ENCODE assay signal across 34 cellular contexts in the genomic region with DNA sequence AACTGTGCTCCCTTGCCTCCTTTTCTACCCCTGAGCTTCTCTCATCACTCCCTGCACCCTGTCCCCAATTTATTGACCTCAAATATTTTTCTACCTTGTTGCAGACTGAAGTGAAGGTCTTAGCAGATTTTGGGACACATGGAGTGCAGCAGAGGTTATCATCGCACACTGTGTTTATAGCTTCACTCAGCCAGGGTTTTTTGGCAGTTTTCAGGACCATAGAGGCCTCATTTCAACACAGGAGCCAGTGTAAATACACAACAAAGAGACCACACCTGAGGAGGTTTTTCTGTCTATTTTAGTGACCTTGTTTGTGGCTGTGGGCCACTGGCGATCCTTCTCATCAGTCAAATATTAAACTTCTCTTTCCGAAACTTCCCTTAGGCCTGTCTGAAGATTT.
"Had no signal": no experiment of that assay in that cellular context is flagged by ENCODE, and none has a peak within 500 bp of the region (broad histone marks: within the 10 kb centered on the region; RNA-seq: fewer than 3 reads in every experiment).

No MANE protein-coding gene starts in this region.

- H3K27me3 ChIP-seq: adrenal gland, ascending aorta, breast epithelium, cardiac muscle cell, colonic mucosa, esophagus squamous epithelium had no signal

- H3K27ac Mint-ChIP-seq: activated B cell treated with CpG ODN at 0.5 μM for 24 hours; activated CD8-positive, alpha-beta memory T cell treated with anti-CD3 and anti-CD28 coated beads, Interleukin-2, amount 10 ng/mL, durations not matched to agents 7 days and 5 days; activated CD8-positive, alpha-beta T cell treated with anti-CD3 and anti-CD28 coated beads, Interleukin-2, amount 10 ng/mL, durations not matched to agents 7 days and 5 days; activated naive CD4-positive, alpha-beta T cell treated with anti-CD3 and anti-CD28 coated beads for 36 hours; activated naive CD4-positive, alpha-beta T cell treated with anti-CD3 and anti-CD28 coated beads, Interleukin-2, amount 50 U/mL, for 24 hours; activated naive CD8-positive, alpha-beta T cell treated with anti-CD3 and anti-CD28 coated beads for 36 hours; activated naive CD8-positive, alpha-beta T cell treated with anti-CD3 and anti-CD28 coated beads, Interleukin-2, amount 50 U/mL, for 24 hours; activated T-helper 1 cell treated with anti-CD3 and anti-CD28 coated beads, Interleukin-12 subunit alpha, Interleukin-12 subunit beta, Interleukin-2, Interleukin-4 antibody, amounts not matched to agents 30 ng/mL and 10 ng/mL and 1 ng/mL, durations not matched to agents 14 hours and 24 hours and 36 hours; activated T-helper 2 cell treated with anti-CD3 and anti-CD28 coated beads, Interferon-gamma antibody, Interleukin-2, Interleukin-4, amounts not matched to agents 10 μg/mL and 5 μg/mL and 100 μg/mL, durations not matched to agents 14 hours and 24 hours and 36 hours; T-helper 17 cell; T-helper 2 cell treated with Interferon-gamma antibody and Interleukin-4, amounts not matched to agents 5 μg/mL and 100 μg/mL, for 36 hours had no signal

- H3K27ac ChIP-seq: adrenal gland, ascending aorta, breast epithelium, cardiac muscle cell, colonic mucosa, epithelial cell of prostate, esophagus squamous epithelium, WERI-Rb-1 had no signal

- ATAC-seq: activated CD4-positive, CD25-positive, alpha-beta regulatory T cell treated with anti-CD3 and anti-CD28 coated beads, Interleukin-2, amount 50 U/mL, for 24 hours; activated CD8-positive, alpha-beta memory T cell treated with anti-CD3 and anti-CD28 coated beads, Interleukin-2, amount 10 ng/mL, durations not matched to agents 7 days and 5 days; activated CD8-positive, alpha-beta T cell treated with anti-CD3 and anti-CD28 coated beads, Interleukin-2, amount 10 ng/mL, durations not matched to agents 7 days and 5 days; activated naive CD8-positive, alpha-beta T cell treated with anti-CD3 and anti-CD28 coated beads, Interleukin-2, amount 50 U/mL, for 24 hours; T-helper 17 cell had no signal

- H3K4me3 Mint-ChIP-seq: activated B cell treated with CpG ODN at 0.5 μM for 24 hours; activated CD8-positive, alpha-beta memory T cell treated with anti-CD3 and anti-CD28 coated beads, Interleukin-2, amount 10 ng/mL, durations not matched to agents 7 days and 5 days; activated CD8-positive, alpha-beta T cell treated with anti-CD3 and anti-CD28 coated beads, Interleukin-2, amount 10 ng/mL, durations not matched to agents 7 days and 5 days; activated naive CD4-positive, alpha-beta T cell treated with anti-CD3 and anti-CD28 coated beads for 36 hours; activated naive CD4-positive, alpha-beta T cell treated with anti-CD3 and anti-CD28 coated beads, Interleukin-2, amount 50 U/mL, for 24 hours; activated naive CD8-positive, alpha-beta T cell treated with anti-CD3 and anti-CD28 coated beads for 36 hours; activated naive CD8-positive, alpha-beta T cell treated with anti-CD3 and anti-CD28 coated beads, Interleukin-2, amount 50 U/mL, for 24 hours; activated T-helper 1 cell treated with anti-CD3 and anti-CD28 coated beads, Interleukin-12 subunit alpha, Interleukin-12 subunit beta, Interleukin-2, Interleukin-4 antibody, amounts not matched to agents 30 ng/mL and 10 ng/mL and 1 ng/mL, durations not matched to agents 14 hours and 24 hours and 36 hours; brain; T-helper 17 cell; T-helper 2 cell treated with Interferon-gamma antibody and Interleukin-4, amounts not matched to agents 5 μg/mL and 100 μg/mL, for 36 hours had no signal

- H3K27me3 Mint-ChIP-seq: activated naive CD4-positive, alpha-beta T cell treated with anti-CD3 and anti-CD28 coated beads, Interleukin-2, amount 50 U/mL, for 24 hours; activated naive CD8-positive, alpha-beta T cell treated with anti-CD3 and anti-CD28 coated beads for 36 hours; activated naive CD8-positive, alpha-beta T cell treated with anti-CD3 and anti-CD28 coated beads, Interleukin-2, amount 50 U/mL, for 24 hours had no signal

- H3K36me3 ChIP-seq: adrenal gland, ascending aorta, breast epithelium, cardiac muscle cell, colonic mucosa, esophagus squamous epithelium, WERI-Rb-1 had no signal

- H3K9me3 Mint-ChIP-seq: activated B cell treated with CpG ODN at 0.5 μM for 24 hours; activated naive CD4-positive, alpha-beta T cell treated with anti-CD3 and anti-CD28 coated beads for 36 hours; activated naive CD4-positive, alpha-beta T cell treated with anti-CD3 and anti-CD28 coated beads, Interleukin-2, amount 50 U/mL, for 24 hours; activated naive CD8-positive, alpha-beta T cell treated with anti-CD3 and anti-CD28 coated beads for 36 hours; activated naive CD8-positive, alpha-beta T cell treated with anti-CD3 and anti-CD28 coated beads, Interleukin-2, amount 50 U/mL, for 24 hours; activated T-helper 1 cell treated with anti-CD3 and anti-CD28 coated beads, Interleukin-12 subunit alpha, Interleukin-12 subunit beta, Interleukin-2, Interleukin-4 antibody, amounts not matched to agents 30 ng/mL and 10 ng/mL and 1 ng/mL, durations not matched to agents 14 hours and 24 hours and 36 hours; activated T-helper 2 cell treated with anti-CD3 and anti-CD28 coated beads, Interferon-gamma antibody, Interleukin-2, Interleukin-4, amounts not matched to agents 10 μg/mL and 5 μg/mL and 100 μg/mL, durations not matched to agents 14 hours and 24 hours and 36 hours; brain; T-helper 2 cell treated with Interferon-gamma antibody and Interleukin-4, amounts not matched to agents 5 μg/mL and 100 μg/mL, for 36 hours had no signal

- DNase-seq: activated B cell treated with CpG ODN at 0.5 μM for 24 hours; activated CD4-positive, alpha-beta T cell treated with anti-CD3 and anti-CD28 coated beads for 48 hours; activated CD4-positive, alpha-beta T cell treated with anti-CD3 and anti-CD28 coated beads, Interleukin-2, amount 50 U/mL, for 1 hour; activated CD4-positive, alpha-beta T cell treated with anti-CD3 and anti-CD28 coated beads, Interleukin-2, amount 50 U/mL, for 48 hours; activated CD8-positive, alpha-beta memory T cell treated with anti-CD3 and anti-CD28 coated beads, Interleukin-2, amount 10 ng/mL, durations not matched to agents 7 days and 5 days; activated CD8-positive, alpha-beta memory T cell treated with anti-CD3 and anti-CD28 coated beads, Interleukin-2, amount 50 U/mL, for 4 hours; activated CD8-positive, alpha-beta T cell treated with anti-CD3 and anti-CD28 coated beads, Interleukin-2, amount 10 ng/mL, durations not matched to agents 7 days and 5 days; activated effector memory CD4-positive, alpha-beta T cell treated with anti-CD3 and anti-CD28 coated beads, Interleukin-2, amount 50 U/mL, for 16 hours; activated naive CD4-positive, alpha-beta T cell treated with anti-CD3 and anti-CD28 coated beads for 36 hours; activated naive CD8-positive, alpha-beta T cell treated with anti-CD3 and anti-CD28 coated beads for 36 hours; activated naive CD8-positive, alpha-beta T cell treated with anti-CD3 and anti-CD28 coated beads, Interleukin-2, amount 50 U/mL, for 24 hours; activated T-cell treated with anti-CD3 and anti-CD28 coated beads, Interleukin-2, amount 50 U/mL, for 1 hour; activated T-cell treated with anti-CD3 and anti-CD28 coated beads, Interleukin-2, amount 50 U/mL, for 48 hours; adrenal gland; central memory CD4-positive, alpha-beta T cell; cerebellar nuclear complex; colonic mucosa; effector CD8-positive, alpha-beta T cell; esophagus squamous epithelium; foreskin melanocyte; head of caudate nucleus; T-helper 17 cell; T1000; WERI-Rb-1 had no signal

- H3K4me1 Mint-ChIP-seq: activated B cell treated with CpG ODN at 0.5 μM for 24 hours; activated CD8-positive, alpha-beta memory T cell treated with anti-CD3 and anti-CD28 coated beads, Interleukin-2, amount 10 ng/mL, durations not matched to agents 7 days and 5 days; activated naive CD4-positive, alpha-beta T cell treated with anti-CD3 and anti-CD28 coated beads, Interleukin-2, amount 50 U/mL, for 24 hours; activated naive CD8-positive, alpha-beta T cell treated with anti-CD3 and anti-CD28 coated beads for 36 hours; activated naive CD8-positive, alpha-beta T cell treated with anti-CD3 and anti-CD28 coated beads, Interleukin-2, amount 50 U/mL, for 24 hours had no signal

- H3K4me1 ChIP-seq: breast epithelium, colonic mucosa had no signal

- H3K9me3 ChIP-seq: adrenal gland, ascending aorta, breast epithelium, colonic mucosa, esophagus squamous epithelium had no signal

- H3K4me3 ChIP-seq: adrenal gland, ascending aorta, breast epithelium, cardiac muscle cell, colonic mucosa, esophagus squamous epithelium had no signal

- H3K36me3 Mint-ChIP-seq: activated CD8-positive, alpha-beta memory T cell treated with anti-CD3 and anti-CD28 coated beads, Interleukin-2, amount 10 ng/mL, durations not matched to agents 7 days and 5 days; activated naive CD4-positive, alpha-beta T cell treated with anti-CD3 and anti-CD28 coated beads, Interleukin-2, amount 50 U/mL, for 24 hours; activated naive CD8-positive, alpha-beta T cell treated with anti-CD3 and anti-CD28 coated beads for 36 hours; brain had no signal
